ENCODE assay signal across 22 cellular contexts in the genomic region with DNA sequence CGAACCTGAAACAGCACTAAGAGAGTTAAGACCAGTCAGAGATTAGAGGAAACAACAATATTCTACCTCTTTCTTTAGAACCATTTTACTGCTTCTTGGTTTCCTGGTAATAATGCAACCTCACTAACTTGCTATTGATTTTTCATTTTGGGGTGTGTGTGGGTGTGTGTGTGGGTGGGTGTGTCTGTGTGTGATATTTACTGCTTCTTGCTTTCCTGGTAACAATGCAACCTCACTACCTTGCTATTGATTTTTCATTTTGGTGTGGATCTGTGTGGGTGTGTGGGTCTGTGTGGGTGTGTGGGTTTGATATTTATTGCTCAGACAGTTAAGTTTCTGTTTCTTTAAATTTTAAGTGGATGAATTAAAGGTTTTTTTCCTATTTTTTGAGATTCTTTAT.
DNase-seq lines count a peak whose midpoint lies in the region; ATAC-seq, FAIRE-seq and TF ChIP-seq lines count a peak whose summit lies in the region.
"Had no signal": no experiment of that assay in that cellular context is flagged by ENCODE, and none has a peak within 500 bp of the region (broad histone marks: within the 10 kb centered on the region; RNA-seq: fewer than 3 reads in every experiment).

No MANE protein-coding gene starts in this region.

- H3K4me2 ChIP-seq in K562 (ENCODE audit: insufficient read depth, low read length) = no peak overlapping the region

- POLR2A ChIA-PET in K562 (lab: Yijun Ruan, JAX) = no interaction called here

- no peak for TF ChIP-seq EP300 in K562 (IDR thresholded peaks at IDR 0.05; ENCODE audit: low read length)

- peak; percentile 10 for DNase-seq in activated naive CD4-positive, alpha-beta T cell treated with anti-CD3 and anti-CD28 coated beads, Interleukin-2, amount 50 U/mL, for 16 hours
- no peak for DNase-seq in activated naive CD4-positive, alpha-beta T cell (lab: John Stamatoyannopoulos, UW)
- DNase-seq in K562 (ENCODE audit: extremely low read depth in 1 of 4, low spot score in 3 of 4) (no peak), mucosa of gallbladder (ENCODE audit: low spot score) (peak; percentile 44), NCI-H2029 treated with DMSO at 0.1 percent for 48 hours (lab: John Stamatoyannopoulos, UW) (no peak)
- DNase-seq in activated T-cell treated with anti-CD3 and anti-CD28 coated beads, Interleukin-2, amount 50 U/mL, for 1 hour = no peak
- DNase-seq: Caco-2; CD4-positive, CD25-positive, alpha-beta regulatory T cell; CD8-positive, alpha-beta T cell; DMS 273 treated with DMSO at 0.1 percent for 48 hours; DMS79; EL; GDM1; GM23248; H7; HFFc6 had no signal

- no peak overlapping the region for H3K9ac ChIP-seq in K562 (ENCODE audit: insufficient read depth in 1 of 2, low read depth in 2 of 2, low read length in 2 of 2)
- H3K9ac ChIP-seq: GM23248 had no signal

- no peak overlapping the region for H3K4me3 ChIP-seq in K562
- H3K4me3 ChIP-seq: GM12878, GM23248 had no signal

- no peaks in the 10 kb centered on the region for H3K27me3 ChIP-seq in K562 (ENCODE audit: control insufficient read depth in 2 of 2, insufficient read depth in 2 of 2, low read length in 2 of 2)

- no peaks in the 10 kb centered on the region for H3K36me3 ChIP-seq in K562 (ENCODE audit: control insufficient read depth, insufficient read depth, low read length)

- no peak overlapping the region for H3K27ac ChIP-seq in K562 (ENCODE audit: extremely low read depth, low read depth, low read length)
- H3K27ac ChIP-seq: C4-2B, GM23248 had no signal

- CTCF ChIA-PET in K562 (lab: Yijun Ruan, JAX; ENCODE audit: low intra/inter-chr PET ratio) = no interaction called here

- no peaks in the 10 kb centered on the region for H3K4me1 ChIP-seq in K562 (replicated peaks in 1 of 2; ENCODE audit: control insufficient read depth in 2 of 2, insufficient read depth in 2 of 2, low read length in 2 of 2)
- H3K4me1 ChIP-seq: Caco-2 had no signal

- TF ChIP-seq CTCF in K562 (IDR thresholded peaks at IDR 0.05 in 2 of 3, conservative IDR thresholded peaks at IDR 0.05 in 1 of 3; ENCODE audit: insufficient read depth in 2 of 3, low read depth in 1 of 3, low read length in 3 of 3) = no peak

- intact Hi-C loops in K562 (cut with micrococcal nuclease) = no loop called here

- no peaks in the 10 kb centered on the region for H3K9me3 ChIP-seq in K562 (replicated peaks; ENCODE audit: control insufficient read depth, insufficient read depth, low read depth, low read length)
- H3K9me3 ChIP-seq: Caco-2 had no signal

- no peaks in the 10 kb centered on the region for H3K79me2 ChIP-seq in K562 (ENCODE audit: control insufficient read depth, insufficient read depth, low read length)

- no peaks in the 10 kb centered on the region for H3K9me1 ChIP-seq in K562 (ENCODE audit: control insufficient read depth, insufficient read depth, low read length)

- no peak for TF ChIP-seq POLR2A in K562 (conservative IDR thresholded peaks at IDR 0.05)

- ATAC-seq in K562 = no peak
- ATAC-seq: CD8-positive, alpha-beta T cell; GM12878; HCT116 had no signal

- no peak for TF ChIP-seq RAD21 in K562 (CRISPR knock-in tag; conservative IDR thresholded peaks at IDR 0.05 in 1 of 2, IDR thresholded peaks at IDR 0.05 in 1 of 2)

- in situ Hi-C loops in K562 (cut with MboI) = no loop called here

- BruUV-seq in K562 (replicated peaks; lab: Mats Ljungman, UMichigan) = no TSS peak

- H2AFZ ChIP-seq in K562 (ENCODE audit: low read depth, low read length) = no peak overlapping the region
- H2AFZ ChIP-seq: GM23248 had no signal

- 7% methylated on average over 1 of the region's 1 CpG for WGBS in K562 (ENCODE audit: insufficient coverage, low coverage, missing lambda C conversion rate)

- FAIRE-seq in K562 (lab: Jason Lieb, UNC) = no peak
- FAIRE-seq: D721Med, GM12878, GM19239, H1 had no signal

- H4K20me1 ChIP-seq in K562 (replicated peaks; ENCODE audit: control insufficient read depth, insufficient read depth, low read length) = no peaks in the 10 kb centered on the region

TF ChIP-seq in K562, 482 proteins besides CTCF, POLR2A, EP300 and RAD21:
- TF ChIP-seq EGR1 (conservative IDR thresholded peaks at IDR 0.05) (peak; percentile 25; the same call in 1 of the 2 replicates), ZNF133 (CRISPR knock-in tag; IDR thresholded peaks at IDR 0.05) (no peak)

Comparison
In these comparisons a context has a peak if more than half of its experiments do, and no peak if none do; other contexts are left out.
1. DNase-seq: peak in activated naive CD4-positive, alpha-beta T cell treated with anti-CD3 and anti-CD28 coated beads, Interleukin-2, amount 50 U/mL, for 16 hours (single experiment) and mucosa of gallbladder (single experiment); none in activated naive CD4-positive, alpha-beta T cell (0 of 4), K562 (0 of 4), NCI-H2029 treated with DMSO at 0.1 percent for 48 hours (single experiment) and activated T-cell treated with anti-CD3 and anti-CD28 coated beads, Interleukin-2, amount 50 U/mL, for 1 hour (single experiment).